Comparison of ENCODE assay signal across 20 cellular contexts in the genomic region with DNA sequence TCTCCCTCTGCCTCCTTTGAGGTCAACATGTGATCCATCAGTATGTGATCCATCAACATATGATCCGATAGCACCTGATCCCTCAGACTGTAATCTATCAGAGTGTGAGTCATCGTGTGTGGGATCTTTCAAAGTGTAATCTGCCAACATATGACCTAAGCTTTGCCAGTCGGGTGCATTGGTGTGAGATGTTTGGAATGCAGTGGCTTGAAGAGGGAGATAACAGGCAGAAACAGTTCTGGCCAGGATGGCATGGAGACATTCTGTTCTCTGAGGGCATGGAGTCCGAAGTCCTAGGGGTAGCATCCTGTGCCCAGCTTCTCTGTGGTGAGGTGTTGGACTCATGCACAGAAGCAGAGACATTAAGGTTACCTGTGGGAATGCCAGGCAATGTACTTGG.
DNase-seq lines count a peak whose midpoint lies in the region; ATAC-seq and TF ChIP-seq lines count a peak whose summit lies in the region.
"Had no signal": no experiment of that assay in that cellular context is flagged by ENCODE, and none has a peak within 500 bp of the region (broad histone marks: within the 10 kb centered on the region; RNA-seq: fewer than 3 reads in every experiment).

No MANE protein-coding gene starts in this region.

- H3K9me3 Mint-ChIP-seq in WTC11, result no peaks in the 10 kb centered on the region

- no peak overlapping the region for H2AK5ac ChIP-seq in mesendoderm (ENCODE audit: low read length)

- H3K4me1 ChIP-seq in RWPE2 (ENCODE audit: insufficient read depth, poor library complexity, severe bottlenecking) (no peaks in the 10 kb centered on the region), mesendoderm (ENCODE audit: control insufficient read depth, low read depth, low read length) (no peaks in the 10 kb centered on the region)
- H3K4me1 ChIP-seq: SJSA1 had no signal

- H2BK15ac ChIP-seq in mesendoderm (replicated peaks; ENCODE audit: low read depth), result no peak overlapping the region

- H3K36me3 Mint-ChIP-seq in WTC11, result no peaks in the 10 kb centered on the region
- H3K36me3 Mint-ChIP-seq: CD8-positive, alpha-beta T cell had no signal

- H3K23ac ChIP-seq in mesendoderm (ENCODE audit: low read length), result no peak overlapping the region

- no peak overlapping the region for H4K8ac ChIP-seq in mesendoderm (ENCODE audit: low read depth, low read length)

- no peaks in the 10 kb centered on the region for H3K79me1 ChIP-seq in mesendoderm (ENCODE audit: low read length)

- no peak for TF ChIP-seq CTCF in RWPE2 (IDR thresholded peaks at IDR 0.05; ENCODE audit: poor library complexity, severe bottlenecking)
- TF ChIP-seq CTCF in WTC11 (IDR thresholded peaks at IDR 0.05), result no peak

- H3K4me3 Mint-ChIP-seq in WTC11, result no peak overlapping the region
- H3K4me3 Mint-ChIP-seq: activated CD8-positive, alpha-beta T cell treated with anti-CD3 and anti-CD28 coated beads for 36 hours; CD8-positive, alpha-beta T cell had no signal

- no peaks in the 10 kb centered on the region for H3K9me3 ChIP-seq in RWPE2 (ENCODE audit: severe bottlenecking)
- H3K9me3 ChIP-seq: SJSA1 had no signal

- H3K4me3 ChIP-seq in RWPE2 (ENCODE audit: severe bottlenecking), result no peak overlapping the region
- no peak overlapping the region for H3K4me3 ChIP-seq in mesendoderm (ENCODE audit: low read length)
- H3K4me3 ChIP-seq: SJSA1 had no signal

- no peaks in the 10 kb centered on the region for H3K27me3 Mint-ChIP-seq in WTC11 (ENCODE audit: low read depth)
- H3K27me3 Mint-ChIP-seq: activated CD8-positive, alpha-beta T cell treated with anti-CD3 and anti-CD28 coated beads for 36 hours had no signal

- no peaks in the 10 kb centered on the region for H3K79me2 ChIP-seq in mesendoderm (ENCODE audit: control insufficient read depth, insufficient read depth, low read length)

- no peak overlapping the region for H3K27ac ChIP-seq in RWPE2 (ENCODE audit: poor library complexity, severe bottlenecking)
- no peak overlapping the region for H3K27ac ChIP-seq in mesendoderm (ENCODE audit: low read depth, low read length)
- H3K27ac ChIP-seq: SJSA1 had no signal

- H4K5ac ChIP-seq in mesendoderm (ENCODE audit: low read length), result no peak overlapping the region

- POLR2A ChIA-PET in WTC11 (lab: Charles Lee), result no interaction called here

- H3K18ac ChIP-seq in mesendoderm (ENCODE audit: low read length), result no peak overlapping the region

- H3K56ac ChIP-seq in mesendoderm (ENCODE audit: low read length), result no peak overlapping the region

- H3K4ac ChIP-seq in mesendoderm (ENCODE audit: low read depth, low read length), result no peak overlapping the region

- no peak overlapping the region for H3K4me2 ChIP-seq in mesendoderm (ENCODE audit: low read length)

- no peak overlapping the region for H2BK5ac ChIP-seq in mesendoderm (ENCODE audit: low read length)

- peak; percentile 16 for DNase-seq in Daoy (ENCODE audit: low read depth)
- DNase-seq in RWPE2 (ENCODE audit: low spot score), result no peak
- DNase-seq in fibroblast of peridontal ligament (ENCODE audit: extremely low read depth), result peak; percentile 22
- DNase-seq in mesendoderm, result peak; percentile 13
- no peak for DNase-seq in WTC11 (ENCODE audit: low spot score)
- DNase-seq in DMS153 (lab: John Stamatoyannopoulos, UW), result no peak
- no peak for DNase-seq in NCI-H526 treated with DMSO at 0.1 percent for 48 hours (lab: John Stamatoyannopoulos, UW)
- DNase-seq: activated CD8-positive, alpha-beta T cell treated with anti-CD3 and anti-CD28 coated beads for 36 hours; activated naive CD4-positive, alpha-beta T cell; activated T-cell treated with anti-CD3 and anti-CD28 coated beads, Interleukin-2, amount 50 U/mL, for 1 hour; aorta; CD8-positive, alpha-beta T cell; NCI-H1436; NCI-H748 treated with DMSO at 0.1 percent for 48 hours; nucleus accumbens; stimulated activated naive CD4-positive, alpha-beta T cell had no signal

- no CpG with 5 or more reads among the region's 4 CpGs for WGBS in mesendoderm (ENCODE audit: extremely low coverage, insufficient coverage, low lambda C conversion rate)

- H3K27ac Mint-ChIP-seq in WTC11, result no peak overlapping the region
- H3K27ac Mint-ChIP-seq: activated CD8-positive, alpha-beta T cell treated with anti-CD3 and anti-CD28 coated beads for 36 hours; CD8-positive, alpha-beta T cell had no signal

- H3K4me1 Mint-ChIP-seq in WTC11, result no peaks in the 10 kb centered on the region

- CTCF ChIA-PET in WTC11 (lab: Charles Lee), result no interaction called here

- no peak overlapping the region for H3K9ac ChIP-seq in mesendoderm (ENCODE audit: low read length)

- ATAC-seq in RWPE2 (ENCODE audit: low read depth) (peak; percentile 31; the same call in 2 of the 3 replicates), WTC11 (no peak), GM18858 (IDR thresholded peaks at IDR 0.05; ENCODE audit: unreplicated experiment) (no peak)
- ATAC-seq: activated CD8-positive, alpha-beta T cell treated with anti-CD3 and anti-CD28 coated beads for 36 hours; CD8-positive, alpha-beta T cell; left lobe of liver; sciatic nerve had no signal

- H3K27me3 ChIP-seq in RWPE2 (ENCODE audit: insufficient read depth, poor library complexity, severe bottlenecking) (no peaks in the 10 kb centered on the region), mesendoderm (ENCODE audit: insufficient read depth, low read length, poor library complexity) (no peaks in the 10 kb centered on the region)
- H3K27me3 ChIP-seq: SJSA1 had no signal

- H2BK120ac ChIP-seq in mesendoderm (ENCODE audit: low read depth, low read length), result no peak overlapping the region

- no peaks in the 10 kb centered on the region for H3K36me3 ChIP-seq in RWPE2 (ENCODE audit: low read depth)
- no peaks in the 10 kb centered on the region for H3K36me3 ChIP-seq in mesendoderm (ENCODE audit: control insufficient read depth, insufficient read depth, low read length)
- H3K36me3 ChIP-seq: SJSA1 had no signal

TF ChIP-seq in WTC11, 78 proteins besides CTCF, POLR2A, EP300 and RAD21 (continues in another document):
- TF ChIP-seq ZNF121 (CRISPR knock-in tag; IDR thresholded peaks at IDR 0.05) (no peak), EMX1 (CRISPR knock-in tag; IDR thresholded peaks at IDR 0.05) (no peak), GRHL2 (CRISPR knock-in tag; IDR thresholded peaks at IDR 0.05; ENCODE audit: insufficient replicate concordance, severe bottlenecking) (no peak), ZNF317 (CRISPR knock-in tag; IDR thresholded peaks at IDR 0.05; ENCODE audit: borderline replicate concordance, low read depth) (no peak), TEAD4 (CRISPR knock-in tag; IDR thresholded peaks at IDR 0.05) (no peak), ZNF671 (CRISPR knock-in tag; IDR thresholded peaks at IDR 0.05) (no peak), FOXJ3 (CRISPR knock-in tag; IDR thresholded peaks at IDR 0.05; ENCODE audit: borderline replicate concordance) (no peak)
- TF ChIP-seq, protein P1, sequence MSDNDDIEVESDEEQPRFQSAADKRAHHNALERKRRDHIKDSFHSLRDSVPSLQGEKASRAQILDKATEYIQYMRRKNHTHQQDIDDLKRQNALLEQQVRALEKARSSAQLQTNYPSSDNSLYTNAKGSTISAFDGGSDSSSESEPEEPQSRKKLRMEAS (CRISPR knock-in tag; IDR thresholded peaks at IDR 0.05), result no peak
- TF ChIP-seq, protein P2, sequence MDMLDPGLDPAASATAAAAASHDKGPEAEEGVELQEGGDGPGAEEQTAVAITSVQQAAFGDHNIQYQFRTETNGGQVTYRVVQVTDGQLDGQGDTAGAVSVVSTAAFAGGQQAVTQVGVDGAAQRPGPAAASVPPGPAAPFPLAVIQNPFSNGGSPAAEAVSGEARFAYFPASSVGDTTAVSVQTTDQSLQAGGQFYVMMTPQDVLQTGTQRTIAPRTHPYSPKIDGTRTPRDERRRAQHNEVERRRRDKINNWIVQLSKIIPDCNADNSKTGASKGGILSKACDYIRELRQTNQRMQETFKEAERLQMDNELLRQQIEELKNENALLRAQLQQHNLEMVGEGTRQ (CRISPR knock-in tag; IDR thresholded peaks at IDR 0.05), result no peak
- TF ChIP-seq, protein P3, sequence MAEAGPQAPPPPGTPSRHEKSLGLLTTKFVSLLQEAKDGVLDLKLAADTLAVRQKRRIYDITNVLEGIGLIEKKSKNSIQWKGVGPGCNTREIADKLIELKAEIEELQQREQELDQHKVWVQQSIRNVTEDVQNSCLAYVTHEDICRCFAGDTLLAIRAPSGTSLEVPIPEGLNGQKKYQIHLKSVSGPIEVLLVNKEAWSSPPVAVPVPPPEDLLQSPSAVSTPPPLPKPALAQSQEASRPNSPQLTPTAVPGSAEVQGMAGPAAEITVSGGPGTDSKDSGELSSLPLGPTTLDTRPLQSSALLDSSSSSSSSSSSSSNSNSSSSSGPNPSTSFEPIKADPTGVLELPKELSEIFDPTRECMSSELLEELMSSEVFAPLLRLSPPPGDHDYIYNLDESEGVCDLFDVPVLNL (CRISPR knock-in tag; IDR thresholded peaks at IDR 0.05; ENCODE audit: borderline replicate concordance, low read depth), result no peak
- TF ChIP-seq, protein P4, sequence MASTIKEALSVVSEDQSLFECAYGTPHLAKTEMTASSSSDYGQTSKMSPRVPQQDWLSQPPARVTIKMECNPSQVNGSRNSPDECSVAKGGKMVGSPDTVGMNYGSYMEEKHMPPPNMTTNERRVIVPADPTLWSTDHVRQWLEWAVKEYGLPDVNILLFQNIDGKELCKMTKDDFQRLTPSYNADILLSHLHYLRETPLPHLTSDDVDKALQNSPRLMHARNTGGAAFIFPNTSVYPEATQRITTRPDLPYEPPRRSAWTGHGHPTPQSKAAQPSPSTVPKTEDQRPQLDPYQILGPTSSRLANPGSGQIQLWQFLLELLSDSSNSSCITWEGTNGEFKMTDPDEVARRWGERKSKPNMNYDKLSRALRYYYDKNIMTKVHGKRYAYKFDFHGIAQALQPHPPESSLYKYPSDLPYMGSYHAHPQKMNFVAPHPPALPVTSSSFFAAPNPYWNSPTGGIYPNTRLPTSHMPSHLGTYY (CRISPR knock-in tag; IDR thresholded peaks at IDR 0.05), result no peak
- TF ChIP-seq, protein P5, sequence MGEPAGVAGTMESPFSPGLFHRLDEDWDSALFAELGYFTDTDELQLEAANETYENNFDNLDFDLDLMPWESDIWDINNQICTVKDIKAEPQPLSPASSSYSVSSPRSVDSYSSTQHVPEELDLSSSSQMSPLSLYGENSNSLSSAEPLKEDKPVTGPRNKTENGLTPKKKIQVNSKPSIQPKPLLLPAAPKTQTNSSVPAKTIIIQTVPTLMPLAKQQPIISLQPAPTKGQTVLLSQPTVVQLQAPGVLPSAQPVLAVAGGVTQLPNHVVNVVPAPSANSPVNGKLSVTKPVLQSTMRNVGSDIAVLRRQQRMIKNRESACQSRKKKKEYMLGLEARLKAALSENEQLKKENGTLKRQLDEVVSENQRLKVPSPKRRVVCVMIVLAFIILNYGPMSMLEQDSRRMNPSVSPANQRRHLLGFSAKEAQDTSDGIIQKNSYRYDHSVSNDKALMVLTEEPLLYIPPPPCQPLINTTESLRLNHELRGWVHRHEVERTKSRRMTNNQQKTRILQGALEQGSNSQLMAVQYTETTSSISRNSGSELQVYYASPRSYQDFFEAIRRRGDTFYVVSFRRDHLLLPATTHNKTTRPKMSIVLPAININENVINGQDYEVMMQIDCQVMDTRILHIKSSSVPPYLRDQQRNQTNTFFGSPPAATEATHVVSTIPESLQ (CRISPR knock-in tag; IDR thresholded peaks at IDR 0.05), result no peak

Comparison
In these comparisons a context has a peak if more than half of its experiments do, and no peak if none do; other contexts are left out.
1. DNase-seq: peak in Daoy (single experiment), fibroblast of peridontal ligament (single experiment) and mesendoderm (single experiment); none in RWPE2 (single experiment), WTC11 (single experiment), DMS153 (single experiment) and NCI-H526 treated with DMSO at 0.1 percent for 48 hours (single experiment).